28 cellular contexts compared by ENCODE assay signal in genomic region chr10:110628161-110628560, GRCh38.
"Had no signal": no experiment of that assay in that cellular context is flagged by ENCODE, and none has a peak within 500 bp of the region (broad histone marks: within the 10 kb centered on the region; RNA-seq: fewer than 3 reads in every experiment).

No MANE protein-coding gene starts in this region.

- H3K9me3 Mint-ChIP-seq: stimulated activated effector memory CD8-positive, alpha-beta T cell treated with anti-CD3 and anti-CD28 coated beads, Interleukin-12 subunit alpha, Interleukin-12 subunit beta, amount 100 ng/mL, for 72 hours; stimulated activated naive CD8-positive, alpha-beta T cell treated with anti-CD3 and anti-CD28 coated beads, Interleukin-15, Interleukin-2, amounts not matched to agents 100 ng/mL and 50 ng/mL, for 24 hours; type B pancreatic cell had no signal

- ATAC-seq: stimulated activated effector memory CD8-positive, alpha-beta T cell treated with anti-CD3 and anti-CD28 coated beads, Interleukin-12 subunit alpha, Interleukin-12 subunit beta, amount 100 ng/mL, for 72 hours; stimulated activated memory B cell treated with anti-CD40 and anti-IgM and Interleukin-4, amounts not matched to agents 10 μg/mL and 1 μg/mL and 100 μg/mL, for 72 hours; stimulated activated naive B cell treated with anti-CD40 and anti-IgM and Interleukin-4, amounts not matched to agents 10 μg/mL and 1 μg/mL and 100 μg/mL, for 72 hours; stimulated activated naive CD8-positive, alpha-beta T cell treated with anti-CD3 and anti-CD28 coated beads, Interleukin-15, amount 100 ng/mL, for 72 hours; stimulated activated naive CD8-positive, alpha-beta T cell treated with anti-CD3 and anti-CD28 coated beads, Interleukin-15, Interleukin-2, amounts not matched to agents 100 U/mL and 50 U/mL, for 24 hours; upper lobe of right lung had no signal

- H3K36me3 Mint-ChIP-seq: stimulated activated effector memory CD8-positive, alpha-beta T cell treated with anti-CD3 and anti-CD28 coated beads, Interleukin-12 subunit alpha, Interleukin-12 subunit beta, amount 100 ng/mL, for 72 hours; stimulated activated memory B cell treated with anti-CD40 and anti-IgM and Interleukin-4, amounts not matched to agents 10 μg/mL and 1 μg/mL and 100 μg/mL, for 72 hours; stimulated activated naive B cell treated with anti-CD40 and anti-IgM and Interleukin-4, amounts not matched to agents 10 μg/mL and 1 μg/mL and 100 μg/mL, for 72 hours; type B pancreatic cell had no signal

- H3K9me3 ChIP-seq: stomach, suprapubic skin, testis, thoracic aorta, thyroid gland, tibial artery, tibial nerve, transverse colon, upper lobe of left lung, upper lobe of right lung, uterus, vagina had no signal

- H3K4me1 ChIP-seq: suprapubic skin, testis, tibial nerve, upper lobe of left lung, upper lobe of right lung, uterus had no signal

- H3K4me3 Mint-ChIP-seq: stimulated activated effector memory CD8-positive, alpha-beta T cell treated with anti-CD3 and anti-CD28 coated beads, Interleukin-12 subunit alpha, Interleukin-12 subunit beta, amount 100 ng/mL, for 72 hours; stimulated activated memory B cell treated with anti-CD40 and anti-IgM and Interleukin-4, amounts not matched to agents 10 μg/mL and 1 μg/mL and 100 μg/mL, for 72 hours; stimulated activated naive B cell treated with anti-CD40 and anti-IgM and Interleukin-4, amounts not matched to agents 10 μg/mL and 1 μg/mL and 100 μg/mL, for 72 hours; stimulated activated naive CD8-positive, alpha-beta T cell treated with anti-CD3 and anti-CD28 coated beads, Interleukin-15, amount 100 ng/mL, for 72 hours; stimulated activated naive CD8-positive, alpha-beta T cell treated with anti-CD3 and anti-CD28 coated beads, Interleukin-15, Interleukin-2, amounts not matched to agents 100 ng/mL and 50 ng/mL, for 24 hours; type B pancreatic cell had no signal

- H3K27me3 ChIP-seq: suprapubic skin, testis, thyroid gland, tibial artery, tibial nerve, transverse colon, upper lobe of left lung, upper lobe of right lung, uterus, vagina had no signal

- H3K36me3 ChIP-seq: stomach, suprapubic skin, thoracic aorta, thyroid gland, tibial artery, tibial nerve, transverse colon, upper lobe of left lung, upper lobe of right lung, uterus, vagina had no signal

- H3K4me3 ChIP-seq: stomach, suprapubic skin, testis, thoracic aorta, thyroid gland, tibial artery, tibial nerve, transverse colon, upper lobe of left lung, upper lobe of right lung, uterus, vagina had no signal

- DNase-seq: stimulated activated CD4-positive, alpha-beta T cell treated with anti-CD3 and anti-CD28 coated beads, Interleukin-2, amount 100 ng/mL, for 48 hours; stimulated activated CD4-positive, alpha-beta T cell treated with anti-CD3 and anti-CD28 coated beads, Interleukin-4, amount 100 ng/mL, for 1 hour; stimulated activated CD4-positive, alpha-beta T cell treated with anti-CD3 and anti-CD28 coated beads, Interleukin-4, amount 100 ng/mL, for 24 hours; stimulated activated CD4-positive, alpha-beta T cell treated with anti-CD3 and anti-CD28 coated beads, Interleukin-4, amount 100 ng/mL, for 4 hours; stimulated activated CD8-positive, alpha-beta memory T cell treated with anti-CD3 and anti-CD28 coated beads, Interleukin-4, amount 100 ng/mL, for 48 hours; stimulated activated naive B cell treated with anti-CD40 and anti-IgM and Interleukin-4, amounts not matched to agents 10 μg/mL and 1 μg/mL and 100 μg/mL, for 72 hours; stimulated activated naive CD4-positive, alpha-beta T cell; stimulated activated naive CD4-positive, alpha-beta T cell treated with Interleukin-2 at 50 U/mL for 16 hours; stimulated activated naive CD8-positive, alpha-beta T cell treated with anti-CD3 and anti-CD28 coated beads, Interleukin-15, amount 100 ng/mL, for 72 hours; stimulated activated naive CD8-positive, alpha-beta T cell treated with anti-CD3 and anti-CD28 coated beads, Interleukin-15, Interleukin-2, amounts not matched to agents 100 U/mL and 50 U/mL, for 24 hours; stomach; substantia nigra; testis; thyroid gland; tibial artery; transverse colon; trophoblast cell; upper lobe of left lung; upper lobe of right lung; uterus had no signal

- H3K27ac Mint-ChIP-seq: stimulated activated effector memory CD8-positive, alpha-beta T cell treated with anti-CD3 and anti-CD28 coated beads, Interleukin-12 subunit alpha, Interleukin-12 subunit beta, amount 100 ng/mL, for 72 hours; stimulated activated memory B cell treated with anti-CD40 and anti-IgM and Interleukin-4, amounts not matched to agents 10 μg/mL and 1 μg/mL and 100 μg/mL, for 72 hours; stimulated activated naive B cell treated with anti-CD40 and anti-IgM and Interleukin-4, amounts not matched to agents 10 μg/mL and 1 μg/mL and 100 μg/mL, for 72 hours; stimulated activated naive CD8-positive, alpha-beta T cell treated with anti-CD3 and anti-CD28 coated beads, Interleukin-15, Interleukin-2, amounts not matched to agents 100 ng/mL and 50 ng/mL, for 24 hours; type B pancreatic cell had no signal

- H3K27ac ChIP-seq: stomach, suprapubic skin, testis, thoracic aorta, thyroid gland, tibial artery, tibial nerve, transverse colon, upper lobe of left lung, upper lobe of right lung, uterus, vagina had no signal

- H3K4me1 Mint-ChIP-seq: stimulated activated effector memory CD8-positive, alpha-beta T cell treated with anti-CD3 and anti-CD28 coated beads, Interleukin-12 subunit alpha, Interleukin-12 subunit beta, amount 100 ng/mL, for 72 hours; stimulated activated memory B cell treated with anti-CD40 and anti-IgM and Interleukin-4, amounts not matched to agents 10 μg/mL and 1 μg/mL and 100 μg/mL, for 72 hours; stimulated activated naive B cell treated with anti-CD40 and anti-IgM and Interleukin-4, amounts not matched to agents 10 μg/mL and 1 μg/mL and 100 μg/mL, for 72 hours; stimulated activated naive CD8-positive, alpha-beta T cell treated with anti-CD3 and anti-CD28 coated beads, Interleukin-15, amount 100 ng/mL, for 72 hours had no signal
